In the genomic region with DNA sequence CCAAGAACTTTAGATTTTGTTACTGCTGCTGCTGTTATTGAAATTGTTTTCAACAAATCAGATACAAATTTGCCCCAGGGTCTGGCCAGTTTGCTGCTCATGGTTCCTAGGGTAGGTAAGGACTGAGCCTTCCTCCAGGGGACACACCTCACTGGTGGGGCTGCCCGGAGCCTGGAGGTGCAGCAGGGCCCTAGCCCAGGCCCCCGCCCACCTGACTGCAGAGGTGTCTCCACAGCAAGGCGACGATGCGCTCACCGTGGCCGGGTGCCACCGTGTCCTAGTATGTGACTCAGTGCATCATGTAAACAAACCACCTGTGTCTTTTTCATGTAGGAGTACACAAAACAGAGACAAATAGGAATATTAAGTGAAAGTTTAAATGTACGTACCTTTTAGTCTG, we compare ENCODE assay signal across 8 cellular contexts.
"Had no signal": no experiment of that assay in that cellular context is flagged by ENCODE, and none has a peak within 500 bp of the region (broad histone marks: within the 10 kb centered on the region; RNA-seq: fewer than 3 reads in every experiment).

No MANE protein-coding gene starts in this region.

- H3K4me3 Mint-ChIP-seq: HFFc6, IgD-negative memory B cell had no signal

- DNase-seq: GOT3, H7, HFFc6, KBM-7 had no signal

- H3K27me3 Mint-ChIP-seq: IgD-negative memory B cell had no signal

- H3K27ac Mint-ChIP-seq: HFFc6, IgD-negative memory B cell had no signal

- H3K9me3 ChIP-seq: HAP-1 had no signal

- H3K4me1 ChIP-seq: HAP-1 had no signal

- H3K36me3 Mint-ChIP-seq: IgD-negative memory B cell had no signal

- H3K9ac ChIP-seq: KMS-11 had no signal

- ATAC-seq: HCT116 had no signal

- H3K4me2 ChIP-seq: KMS-11 had no signal

- H3K4me3 ChIP-seq: HAP-1 had no signal

- H3K36me3 ChIP-seq: HAP-1 had no signal

- H3K27ac ChIP-seq: KMS-11 had no signal
